In genomic region chr20:34703573-34704176, GRCh38 we compare ENCODE assay signal across 8 cellular contexts. TPM values are rescaled to one million over a fixed set of nuclear protein-coding genes. Genes with fewer than 3 reads are reported as not detected.
A peak's percentile ranks its signal among the peaks of the same experiment; 100 is the strongest.
DNase-seq lines count a peak whose midpoint lies in the region; ATAC-seq and TF ChIP-seq lines count a peak whose summit lies in the region.

No MANE protein-coding gene starts in this region.

- H3K27me3 ChIP-seq in right atrium auricular region: no peaks in the 10 kb centered on the region

- H3K36me3 Mint-ChIP-seq in activated naive CD4-positive, alpha-beta T cell treated with anti-CD3 and anti-CD28 coated beads, Interleukin-2, amount 50 U/mL, for 72 hours: no peaks in the 10 kb centered on the region

- H3K4me3 ChIP-seq in right atrium auricular region: peak overlapping the region; percentile 65 to 96

- peak overlapping the region; percentile 85 to 93 for H3K27ac Mint-ChIP-seq in activated naive CD4-positive, alpha-beta T cell treated with anti-CD3 and anti-CD28 coated beads, Interleukin-2, amount 50 U/mL, for 72 hours

- DNase-seq in GM03348 (ENCODE audit: low spot score) (peak; percentile 28), M059J (ENCODE audit: low read depth) (peak; percentile 61), right atrium auricular region (ENCODE audit: low spot score) (no peak), retina (peak; percentile 85), NCI-H1092 treated with DMSO at 0.1 percent for 48 hours (lab: John Stamatoyannopoulos, UW) (no peak)
- DNase-seq in activated naive CD4-positive, alpha-beta T cell treated with anti-CD3 and anti-CD28 coated beads, Interleukin-2, amount 50 U/mL, for 72 hours (ENCODE audit: low spot score in 2 of 2): peak in 1 of 2 donors; percentile 27

- no peaks in the 10 kb centered on the region for H3K36me3 ChIP-seq in right atrium auricular region

- H3K27ac ChIP-seq in right atrium auricular region: peak overlapping the region; percentile 100

- peak in 1 of 2 donors; percentile 6 for ATAC-seq in activated naive CD4-positive, alpha-beta T cell treated with anti-CD3 and anti-CD28 coated beads, Interleukin-2, amount 50 U/mL, for 72 hours
- ATAC-seq in HG02763 (IDR thresholded peaks at IDR 0.05; ENCODE audit: unreplicated experiment): no peak
- ATAC-seq in GM18519 (IDR thresholded peaks at IDR 0.05; ENCODE audit: low FRiP score, unreplicated experiment): no peak

- peaks cover 0 to 49% of the 10 kb centered on the region in 2 donors for H3K4me1 ChIP-seq in right atrium auricular region

- H3K9me3 Mint-ChIP-seq in activated naive CD4-positive, alpha-beta T cell treated with anti-CD3 and anti-CD28 coated beads, Interleukin-2, amount 50 U/mL, for 72 hours: no peaks in the 10 kb centered on the region

- no peaks in the 10 kb centered on the region for H3K9me3 ChIP-seq in right atrium auricular region

- TF ChIP-seq CTCF in right atrium auricular region (IDR thresholded peaks at IDR 0.05): no peak

RNA-seq across cellular contexts. Expression of gene TP53INP2, which starts 0.5 kb away (rescaled TPM):
- 11.3 and 17.4 TPM in 2 replicates for total RNA-seq in M059J (2014; rRNA removed; shearing (Covaris generic))
- 1 to 10 TPM; 4.3 to 5.1 TPM for total RNA-seq in activated naive CD4-positive, alpha-beta T cell treated with anti-CD3 and anti-CD28 coated beads, Interleukin-2, amount 50 U/mL, for 72 hours
- 10 to 100 TPM; 59.5 to 66.0 TPM for total RNA-seq in right atrium auricular region

RNA-seq across cellular contexts. Expression of gene PIGU, which starts 26.8 kb away (rescaled TPM):
- total RNA-seq in M059J (2014; rRNA removed; shearing (Covaris generic)): 51.5 and 60.7 TPM in 2 replicates
- 10 to 100 TPM; 13.2 to 20.6 TPM for total RNA-seq in activated naive CD4-positive, alpha-beta T cell treated with anti-CD3 and anti-CD28 coated beads, Interleukin-2, amount 50 U/mL, for 72 hours
- total RNA-seq in right atrium auricular region: 10 to 100 TPM; 16.6 to 17.7 TPM

Comparison
In these comparisons a context has a peak if more than half of its experiments do, and no peak if none do; other contexts are left out.
1. DNase-seq: peak in GM03348 (single experiment), M059J (single experiment) and retina (single experiment); none in right atrium auricular region (single experiment) and NCI-H1092 treated with DMSO at 0.1 percent for 48 hours (single experiment).